Comparison of ENCODE assay signal across 16 cellular contexts in the genomic region with DNA sequence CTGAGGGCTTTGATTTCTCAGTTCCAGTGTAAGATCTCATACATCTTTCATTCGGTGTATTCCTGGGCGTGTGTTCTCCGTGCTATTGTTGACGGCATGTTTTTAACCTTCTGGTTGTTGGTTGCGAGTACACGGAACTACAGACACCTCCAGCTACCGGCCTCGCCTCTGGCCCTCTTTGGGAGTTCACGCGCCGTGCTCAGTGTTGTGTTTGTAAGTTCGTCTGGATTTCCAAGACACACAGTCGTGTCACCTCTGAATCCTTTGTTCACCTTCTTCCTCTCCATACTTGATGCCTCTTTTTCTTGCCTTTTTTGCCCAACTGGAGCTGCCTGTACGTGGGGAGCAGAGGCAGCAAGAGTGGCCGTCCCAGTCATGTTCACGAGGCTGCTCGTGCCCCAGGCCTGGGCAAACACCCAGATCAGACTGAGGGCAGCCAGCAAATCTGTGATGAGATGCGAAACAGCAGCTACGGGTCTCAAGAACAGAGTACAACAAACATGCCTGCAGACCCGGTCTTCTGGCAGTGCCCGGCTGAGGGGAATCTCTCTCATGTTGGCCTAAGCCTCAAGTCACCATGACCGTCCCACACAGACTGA.
DNase-seq lines count a peak whose midpoint lies in the region; FAIRE-seq and TF ChIP-seq lines count a peak whose summit lies in the region.
"Had no signal": no experiment of that assay in that cellular context is flagged by ENCODE, and none has a peak within 500 bp of the region (broad histone marks: within the 10 kb centered on the region; RNA-seq: fewer than 3 reads in every experiment).

No MANE protein-coding gene starts in this region.

- H3K27me3 Mint-ChIP-seq in nephron progenitor cell (ENCODE audit: low read depth, poor library complexity) = no peaks in the 10 kb centered on the region

- peaks cover 30% of the 10 kb centered on the region for H3K4me1 Mint-ChIP-seq in nephron progenitor cell
- H3K4me1 Mint-ChIP-seq: B cell had no signal

- H3K27ac ChIP-seq in cardiac muscle cell (peak overlapping the region; percentile 66), spleen (no peak overlapping the region), smooth muscle cell (ENCODE audit: low read depth) (no peak overlapping the region)
- H3K27ac ChIP-seq: GM23248 had no signal

- H3K36me3 Mint-ChIP-seq in nephron progenitor cell (ENCODE audit: low read depth) = peaks cover 35% of the 10 kb centered on the region

- H3K79me2 ChIP-seq in smooth muscle cell (ENCODE audit: low read depth) = no peaks in the 10 kb centered on the region

- H3K9me3 ChIP-seq in cardiac muscle cell (ENCODE audit: low read depth) (no peaks in the 10 kb centered on the region), spleen (peaks cover 0 to 4% (median 0%) of the 10 kb centered on the region in 8 donors), smooth muscle cell (replicated peaks; ENCODE audit: low read depth) (no peaks in the 10 kb centered on the region)

- DNase-seq in cardiac muscle cell (ENCODE audit: low read depth in 1 of 2, low spot score in 1 of 2) (no peak), cardiac septum (ENCODE audit: low spot score) (no peak), bronchial epithelial cell (ENCODE audit: low read depth) (no peak), nephron progenitor cell (no peak), spleen (peak; percentile 57), smooth muscle cell (lab: John Stamatoyannopoulos, UW; ENCODE audit: unreplicated experiment) (no peak)
- no peak for DNase-seq in activated T-cell treated with anti-CD3 and anti-CD28 coated beads, Interleukin-2, amount 50 U/mL, for 48 hours
- DNase-seq: C1 segment of cervical spinal cord; CD4-positive, alpha-beta T cell; DMS79; GM23248 had no signal

- no peak overlapping the region for H3K9ac ChIP-seq in smooth muscle cell (ENCODE audit: low read depth)
- H3K9ac ChIP-seq: GM23248 had no signal

- no peaks in the 10 kb centered on the region for H3K9me3 Mint-ChIP-seq in nephron progenitor cell
- H3K9me3 Mint-ChIP-seq: CD4-positive, alpha-beta T cell had no signal

- H4K20me1 ChIP-seq in smooth muscle cell (ENCODE audit: low read depth) = no peaks in the 10 kb centered on the region

- H3K27ac Mint-ChIP-seq in nephron progenitor cell = peak overlapping the region; percentile 29
- H3K27ac Mint-ChIP-seq: B cell; CD4-positive, alpha-beta T cell had no signal

- no peak for TF ChIP-seq POLR2A in spleen (IDR thresholded peaks at IDR 0.05)

- 92 to 96% (median 95%) methylated on average over 22 of the region's 22 CpGs for WGBS in spleen, 5 donors
- WGBS in smooth muscle cell (ENCODE audit: low lambda C conversion rate) = 97% methylated on average over 22 of the region's 22 CpGs

- no peaks in the 10 kb centered on the region for H3K27me3 ChIP-seq in cardiac muscle cell
- no peaks in the 10 kb centered on the region for H3K27me3 ChIP-seq in bronchial epithelial cell (ENCODE audit: control insufficient read depth, insufficient read depth, low read length)
- no peaks in the 10 kb centered on the region for H3K27me3 ChIP-seq in spleen (replicated peaks in 1 of 7)
- H3K27me3 ChIP-seq in smooth muscle cell (ENCODE audit: low read depth) = no peaks in the 10 kb centered on the region

- H2AFZ ChIP-seq in smooth muscle cell (ENCODE audit: low read depth) = no peak overlapping the region
- H2AFZ ChIP-seq: GM23248 had no signal

- intact Hi-C loops in cardiac septum (cut with DNase I) = no loop called here
- intact Hi-C loops in spleen (cut with DNase I; ENCODE audit: low total_unique reads) = no loop called here

- H3K4me1 ChIP-seq in cardiac muscle cell (ENCODE audit: low read depth) = peaks cover 8% of the 10 kb centered on the region
- H3K4me1 ChIP-seq in spleen = no peaks in the 10 kb centered on the region
- H3K4me1 ChIP-seq in smooth muscle cell (ENCODE audit: low read depth) = no peaks in the 10 kb centered on the region

- no peak overlapping the region for H3K4me3 Mint-ChIP-seq in nephron progenitor cell
- H3K4me3 Mint-ChIP-seq: B cell; CD4-positive, alpha-beta T cell had no signal

- no peaks in the 10 kb centered on the region for H3K36me3 ChIP-seq in cardiac muscle cell
- peaks cover 10% of the 10 kb centered on the region for H3K36me3 ChIP-seq in bronchial epithelial cell (ENCODE audit: control insufficient read depth, insufficient read depth, low read length)
- H3K36me3 ChIP-seq in spleen = peaks cover 0 to 64% (median 40%) of the 10 kb centered on the region in 6 donors
- H3K36me3 ChIP-seq in smooth muscle cell (ENCODE audit: low read depth) = no peaks in the 10 kb centered on the region

- H3K4me3 ChIP-seq in cardiac muscle cell = no peak overlapping the region
- no peak overlapping the region for H3K4me3 ChIP-seq in bronchial epithelial cell (ENCODE audit: low read depth, low read length)
- no peak overlapping the region for H3K4me3 ChIP-seq in spleen
- H3K4me3 ChIP-seq in smooth muscle cell = no peak overlapping the region
- H3K4me3 ChIP-seq: GM12878, GM23248 had no signal

- FAIRE-seq in bronchial epithelial cell (lab: Jason Lieb, UNC) = peak; percentile 68
- FAIRE-seq: A204.1, GM12878, GM18507, H54 had no signal

- H3F3A ChIP-seq in smooth muscle cell (ENCODE audit: low read depth) = no peaks in the 10 kb centered on the region

- no peak for TF ChIP-seq CTCF in cardiac muscle cell (IDR thresholded peaks at IDR 0.05; ENCODE audit: low read depth, low read length)
- no peak for TF ChIP-seq CTCF in bronchial epithelial cell (IDR thresholded peaks at IDR 0.05; ENCODE audit: insufficient read depth, low read length, severe bottlenecking)
- TF ChIP-seq CTCF in nephron progenitor cell (IDR thresholded peaks at IDR 0.05) = no peak
- TF ChIP-seq CTCF in spleen (IDR thresholded peaks at IDR 0.05 in 8 of 11, conservative IDR thresholded peaks at IDR 0.05 in 3 of 11) = no peak
- no peak for TF ChIP-seq CTCF in smooth muscle cell (IDR thresholded peaks at IDR 0.05; ENCODE audit: borderline replicate concordance, insufficient read depth, poor library complexity, severe bottlenecking)

- H3K4me2 ChIP-seq in smooth muscle cell = no peak overlapping the region
